Comparison of ENCODE assay signal across 10 cellular contexts in the genomic region with DNA sequence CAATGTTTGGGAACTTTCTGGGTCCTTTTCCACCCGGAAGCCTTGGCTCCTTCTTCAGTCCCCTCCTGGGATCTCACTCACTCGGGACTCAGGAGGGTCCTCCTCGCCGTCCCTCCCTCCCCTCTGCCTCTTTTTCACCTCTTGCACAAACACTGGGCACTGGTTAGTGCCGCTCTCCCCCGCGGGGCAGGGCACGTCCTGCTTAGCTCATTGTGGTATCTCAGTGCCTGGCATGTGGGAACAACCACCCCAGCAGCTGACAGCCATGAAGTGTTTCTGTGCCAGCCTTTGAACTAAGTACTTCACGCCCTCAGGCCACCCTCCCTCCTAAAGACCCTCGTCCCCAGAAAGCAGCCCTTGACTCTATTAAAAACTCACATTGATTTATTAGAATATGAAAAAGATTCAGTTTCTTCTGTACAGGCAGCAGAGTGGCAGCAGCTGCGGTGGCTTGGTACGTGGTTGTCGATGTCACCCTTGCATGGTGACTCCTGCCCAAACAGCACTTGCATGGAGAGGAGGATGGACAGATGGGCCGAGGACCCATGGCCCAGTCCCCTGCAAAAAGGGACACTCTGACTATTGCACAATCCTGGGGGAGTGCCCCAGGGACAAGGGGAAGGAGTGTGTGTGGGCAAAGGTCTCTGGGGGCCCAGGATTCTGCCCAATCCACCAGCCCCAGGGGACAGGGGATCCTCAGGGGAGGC. TPM values are rescaled to one million over a fixed set of nuclear protein-coding genes. Genes with fewer than 3 reads are reported as not detected.
DNase-seq lines count a peak whose midpoint lies in the region; ATAC-seq and TF ChIP-seq lines count a peak whose summit lies in the region.
"Had no signal": no experiment of that assay in that cellular context is flagged by ENCODE, and none has a peak within 500 bp of the region (broad histone marks: within the 10 kb centered on the region; RNA-seq: fewer than 3 reads in every experiment).

No MANE protein-coding gene starts in this region.

- DNase-seq in MV-4-11 (lab: John Stamatoyannopoulos, UW) (peak; percentile 32), neural crest cell (ENCODE audit: low read depth, low spot score) (no peak), C1 segment of cervical spinal cord (lab: John Stamatoyannopoulos, UW) (no peak), MG63 (no peak)
- DNase-seq: effector CD4-positive, alpha-beta T cell had no signal

- no peak overlapping the region for H3K4me3 Mint-ChIP-seq in neural crest cell

- H3K9ac ChIP-seq in BLaER1, result peak overlapping the region; percentile 45
- H3K9ac ChIP-seq: parathyroid adenoma had no signal

- H3K4me1 ChIP-seq in BLaER1, result peaks cover 38% of the 10 kb centered on the region
- H3K4me1 ChIP-seq in esophagus (ENCODE audit: control insufficient read depth in 2 of 2, insufficient read depth in 2 of 2, low read length in 1 of 2), result peaks cover 0 to 18% of the 10 kb centered on the region in 2 donors

- H3K27ac Mint-ChIP-seq in neural crest cell (ENCODE audit: unreplicated experiment), result peak overlapping the region; percentile 48

- ATAC-seq in GM18870 (IDR thresholded peaks at IDR 0.05; ENCODE audit: unreplicated experiment), result no peak
- no peak for ATAC-seq in HG02623 (IDR thresholded peaks at IDR 0.05; ENCODE audit: unreplicated experiment)

- TF ChIP-seq CTCF in neural crest cell (conservative IDR thresholded peaks at IDR 0.05), result no peak

- H3K4me2 ChIP-seq in BLaER1, result peak overlapping the region; percentile 88

- H3K4me3 ChIP-seq in BLaER1, result peak overlapping the region; percentile 43
- H3K4me3 ChIP-seq in esophagus (ENCODE audit: low read depth in 1 of 2, low read length in 2 of 2), result no peak overlapping the region
- no peak overlapping the region for H3K4me3 ChIP-seq in MG63

- peaks cover 19% of the 10 kb centered on the region for H3K4me1 Mint-ChIP-seq in neural crest cell

- no peaks in the 10 kb centered on the region for H4K20me1 ChIP-seq in BLaER1

- 0 out of 2 replicates have a peak, but pooled peaks cover 2% of the 10 kb centered on the region for H3K36me3 ChIP-seq in BLaER1
- H3K36me3 ChIP-seq in esophagus (ENCODE audit: control insufficient read depth in 2 of 2, insufficient read depth in 2 of 2, low read length in 1 of 2), result peaks cover 0 to 12% of the 10 kb centered on the region in 2 donors
- peaks cover 11% of the 10 kb centered on the region for H3K36me3 ChIP-seq in MG63

- H3K9me3 Mint-ChIP-seq in neural crest cell, result no peaks in the 10 kb centered on the region

- 41 to 52% methylated on average over 14 of the region's 14 CpGs for WGBS in esophagus, 2 donors

- H3K27me3 Mint-ChIP-seq in neural crest cell (ENCODE audit: low read depth), result no peaks in the 10 kb centered on the region

- H3K27ac ChIP-seq in BLaER1, result peak overlapping the region; percentile 83
- H3K27ac ChIP-seq in esophagus (ENCODE audit: low read depth in 2 of 2, low read length in 1 of 2), result peak overlapping the region; percentile 75 to 91

- H3K27me3 ChIP-seq in BLaER1 (no peaks in the 10 kb centered on the region), esophagus (ENCODE audit: control insufficient read depth in 1 of 2, insufficient read depth in 2 of 2, low read length in 2 of 2) (no peaks in the 10 kb centered on the region), MG63 (no peaks in the 10 kb centered on the region)

- H3K9me3 ChIP-seq in BLaER1, result no peaks in the 10 kb centered on the region
- H3K9me3 ChIP-seq in esophagus (ENCODE audit: control insufficient read depth in 2 of 2, insufficient read depth in 1 of 2, low read depth in 1 of 2, low read length in 1 of 2), result no peaks in the 10 kb centered on the region
- H3K9me3 ChIP-seq in MG63, result no peaks in the 10 kb centered on the region

- H3K36me3 Mint-ChIP-seq in neural crest cell (ENCODE audit: low read depth), result no peaks in the 10 kb centered on the region

RNA-seq across cellular contexts. Expression of gene SLC9A1, which starts 56.3 kb away (rescaled TPM):
- polyA plus RNA-seq in esophagus, result 10 to 100 TPM in 1 of 2 donors, 1 to 10 TPM in 1; 9.1 to 16.1 TPM
- 24.2 and 27.1 TPM in 2 replicates for total RNA-seq in neural crest cell
- total RNA-seq in MG63 (2014; rRNA removed; shearing (Covaris generic); ENCODE audit: low replicate concordance), result 2.9 and 23.6 TPM in 2 replicates
